Comparison of ENCODE assay signal across 20 cellular contexts in the genomic region with DNA sequence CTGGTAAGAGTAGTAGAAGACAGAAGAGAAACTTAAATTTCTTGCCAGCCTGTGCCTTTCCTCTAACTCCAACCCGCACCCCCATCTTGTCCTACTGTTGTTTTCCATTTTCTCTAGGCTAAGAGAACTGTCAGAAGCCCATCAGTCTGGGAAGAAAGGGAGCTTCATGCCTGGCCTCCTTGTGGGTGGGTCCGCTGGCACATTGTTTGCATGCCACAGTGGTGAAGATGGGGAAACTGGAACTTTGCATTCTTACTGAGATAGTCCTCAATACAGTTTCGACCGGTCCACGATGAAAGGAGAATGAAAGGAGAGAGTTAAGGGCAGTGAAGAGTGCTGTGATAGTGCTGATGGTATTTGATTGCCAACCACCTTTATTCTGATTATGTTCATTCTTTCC.
A peak's percentile ranks its signal among the peaks of the same experiment; 100 is the strongest.
DNase-seq lines count a peak whose midpoint lies in the region; ATAC-seq and TF ChIP-seq lines count a peak whose summit lies in the region.
"Had no signal": no experiment of that assay in that cellular context is flagged by ENCODE, and none has a peak within 500 bp of the region (broad histone marks: within the 10 kb centered on the region; RNA-seq: fewer than 3 reads in every experiment).

No MANE protein-coding gene starts in this region.

- H3K27ac Mint-ChIP-seq in chondrocyte (ENCODE audit: unreplicated experiment), result peak overlapping the region; percentile 78
- no peak overlapping the region for H3K27ac Mint-ChIP-seq in activated CD4-positive, alpha-beta memory T cell treated with anti-CD3 and anti-CD28 coated beads for 36 hours
- no peak overlapping the region for H3K27ac Mint-ChIP-seq in naive thymus-derived CD4-positive, alpha-beta T cell
- H3K27ac Mint-ChIP-seq: activated naive CD4-positive, alpha-beta T cell treated with anti-CD3 and anti-CD28 coated beads for 36 hours; CD4-positive, alpha-beta memory T cell; dendritic cell treated with granulocyte-macrophage colony-stimulating factor and Interleukin-4, amounts not matched to agents 40 ng/mL and 50 ng/mL, for 4 days had no signal

- H3K4me3 Mint-ChIP-seq in chondrocyte (ENCODE audit: unreplicated experiment), result no peak overlapping the region
- H3K4me3 Mint-ChIP-seq in activated CD4-positive, alpha-beta memory T cell treated with anti-CD3 and anti-CD28 coated beads for 36 hours, result no peak overlapping the region
- H3K4me3 Mint-ChIP-seq in naive thymus-derived CD4-positive, alpha-beta T cell, result no peak overlapping the region
- H3K4me3 Mint-ChIP-seq: activated naive CD4-positive, alpha-beta T cell treated with anti-CD3 and anti-CD28 coated beads for 36 hours; CD4-positive, alpha-beta memory T cell; dendritic cell treated with granulocyte-macrophage colony-stimulating factor and Interleukin-4, amounts not matched to agents 40 ng/mL and 50 ng/mL, for 4 days had no signal

- H3K9me3 ChIP-seq in muscle layer of colon (ENCODE audit: low read length), result no peaks in the 10 kb centered on the region
- no peaks in the 10 kb centered on the region for H3K9me3 ChIP-seq in naive thymus-derived CD4-positive, alpha-beta T cell (ENCODE audit: control insufficient read depth in 2 of 3, low read length in 3 of 3)
- H3K9me3 ChIP-seq: body of pancreas, SJCRH30, thyroid gland had no signal

- peaks cover 22% of the 10 kb centered on the region for H3K36me3 ChIP-seq in muscle layer of colon (ENCODE audit: insufficient read depth, low read length)
- H3K36me3 ChIP-seq in naive thymus-derived CD4-positive, alpha-beta T cell (ENCODE audit: control insufficient read depth in 2 of 3, insufficient read depth in 3 of 3, low read length in 3 of 3), result peaks cover 0 to 14% (median 0%) of the 10 kb centered on the region in 3 experiments
- H3K36me3 ChIP-seq: thyroid gland had no signal

- intact Hi-C loops in cardiac septum (cut with DNase I) (no loop called here), Right ventricle myocardium inferior (cut with DNase I) (no loop called here)
- intact Hi-C loops in activated CD4-positive, alpha-beta memory T cell treated with anti-CD3 and anti-CD28 coated beads for 36 hours (cut with micrococcal nuclease), result no loop called here
- intact Hi-C loops in naive thymus-derived CD4-positive, alpha-beta T cell (cut with micrococcal nuclease), result no loop called here

- no peaks in the 10 kb centered on the region for H3K9me3 Mint-ChIP-seq in chondrocyte (ENCODE audit: low read depth)
- no peaks in the 10 kb centered on the region for H3K9me3 Mint-ChIP-seq in activated CD4-positive, alpha-beta memory T cell treated with anti-CD3 and anti-CD28 coated beads for 36 hours
- no peaks in the 10 kb centered on the region for H3K9me3 Mint-ChIP-seq in naive thymus-derived CD4-positive, alpha-beta T cell
- H3K9me3 Mint-ChIP-seq: activated naive CD4-positive, alpha-beta T cell treated with anti-CD3 and anti-CD28 coated beads for 36 hours; CD4-positive, alpha-beta memory T cell; dendritic cell treated with granulocyte-macrophage colony-stimulating factor and Interleukin-4, amounts not matched to agents 40 ng/mL and 50 ng/mL, for 4 days had no signal

- no peak overlapping the region for H3K4me3 ChIP-seq in muscle layer of colon (ENCODE audit: low read depth in 1 of 2, low read length in 2 of 2)
- H3K4me3 ChIP-seq in naive thymus-derived CD4-positive, alpha-beta T cell (ENCODE audit: low read length), result no peak overlapping the region
- H3K4me3 ChIP-seq: body of pancreas, SJCRH30, thyroid gland had no signal

- H3K4me1 Mint-ChIP-seq in chondrocyte (ENCODE audit: low read depth), result peaks cover 65% of the 10 kb centered on the region
- H3K4me1 Mint-ChIP-seq in activated CD4-positive, alpha-beta memory T cell treated with anti-CD3 and anti-CD28 coated beads for 36 hours (ENCODE audit: low read depth), result no peaks in the 10 kb centered on the region
- H3K4me1 Mint-ChIP-seq in naive thymus-derived CD4-positive, alpha-beta T cell, result peaks cover 0 to 7% (median 0%) of the 10 kb centered on the region in 7 donors
- H3K4me1 Mint-ChIP-seq: CD4-positive, alpha-beta memory T cell had no signal

- POLR2A ChIA-PET in activated CD4-positive, alpha-beta memory T cell treated with anti-CD3 and anti-CD28 coated beads for 36 hours (lab: Charles Lee), result no interaction called here
- POLR2A ChIA-PET in naive thymus-derived CD4-positive, alpha-beta T cell (lab: Charles Lee), result no interaction called here

- peaks cover 84% of the 10 kb centered on the region for H3K4me1 ChIP-seq in muscle layer of colon (ENCODE audit: insufficient read depth, low read length)
- no peaks in the 10 kb centered on the region for H3K4me1 ChIP-seq in naive thymus-derived CD4-positive, alpha-beta T cell (ENCODE audit: control insufficient read depth in 2 of 2, insufficient read depth in 2 of 2, low read length in 2 of 2)

- CTCF ChIA-PET in activated CD4-positive, alpha-beta memory T cell treated with anti-CD3 and anti-CD28 coated beads for 36 hours (lab: Charles Lee), result no interaction called here
- CTCF ChIA-PET in naive thymus-derived CD4-positive, alpha-beta T cell (lab: Charles Lee), result no interaction called here

- H3K27me3 Mint-ChIP-seq in chondrocyte (ENCODE audit: low read depth), result no peaks in the 10 kb centered on the region
- H3K27me3 Mint-ChIP-seq in activated CD4-positive, alpha-beta memory T cell treated with anti-CD3 and anti-CD28 coated beads for 36 hours, result no peaks in the 10 kb centered on the region
- H3K27me3 Mint-ChIP-seq in naive thymus-derived CD4-positive, alpha-beta T cell, result no peaks in the 10 kb centered on the region
- H3K27me3 Mint-ChIP-seq: CD4-positive, alpha-beta memory T cell; dendritic cell treated with granulocyte-macrophage colony-stimulating factor and Interleukin-4, amounts not matched to agents 40 ng/mL and 50 ng/mL, for 4 days had no signal

- peak overlapping the region; percentile 71 for H3K27ac ChIP-seq in muscle layer of colon (ENCODE audit: low read depth, low read length)
- H3K27ac ChIP-seq in naive thymus-derived CD4-positive, alpha-beta T cell (ENCODE audit: low read depth, low read length), result no peak overlapping the region
- H3K27ac ChIP-seq: body of pancreas, SJCRH30 had no signal

- DNase-seq in cardiac septum (ENCODE audit: low spot score) (peak; percentile 6), Right ventricle myocardium inferior (ENCODE audit: missing footprints) (no peak), chondrocyte (ENCODE audit: low spot score) (no peak), HPDE6-E6E7 (ENCODE audit: extremely low spot score) (no peak)
- DNase-seq in activated CD4-positive, alpha-beta memory T cell treated with anti-CD3 and anti-CD28 coated beads for 36 hours, result no peak
- no peak for DNase-seq in naive thymus-derived CD4-positive, alpha-beta T cell
- no peak for DNase-seq in stimulated activated CD4-positive, alpha-beta T cell treated with anti-CD3 and anti-CD28 coated beads, Interleukin-1b, Interleukin-23, amount 100 ng/mL, for 48 hours
- DNase-seq: activated CD8-positive, alpha-beta memory T cell treated with anti-CD3 and anti-CD28 coated beads, Interleukin-2, amount 50 U/mL, for 4 hours; activated naive CD4-positive, alpha-beta T cell treated with anti-CD3 and anti-CD28 coated beads for 36 hours; body of pancreas; CD4-positive, alpha-beta memory T cell; DND-41; erythroblast; NCI-H146; NCI-H446 treated with DMSO at 0.1 percent for 48 hours; SJCRH30; T-helper 9 cell; thyroid gland had no signal

- H3K36me3 Mint-ChIP-seq in chondrocyte (ENCODE audit: low read depth), result peaks cover 1% of the 10 kb centered on the region
- peaks cover 2% of the 10 kb centered on the region for H3K36me3 Mint-ChIP-seq in activated CD4-positive, alpha-beta memory T cell treated with anti-CD3 and anti-CD28 coated beads for 36 hours
- H3K36me3 Mint-ChIP-seq in naive thymus-derived CD4-positive, alpha-beta T cell, result peaks cover 0 to 29% (median 6%) of the 10 kb centered on the region in 5 donors

- H3K27me3 ChIP-seq in muscle layer of colon (ENCODE audit: control insufficient read depth in 1 of 2, insufficient read depth in 2 of 2, low read length in 2 of 2), result no peaks in the 10 kb centered on the region
- H3K27me3 ChIP-seq in naive thymus-derived CD4-positive, alpha-beta T cell (ENCODE audit: control insufficient read depth in 2 of 2, insufficient read depth in 2 of 2, low read length in 2 of 2), result no peaks in the 10 kb centered on the region
- H3K27me3 ChIP-seq: body of pancreas, SJCRH30, thyroid gland had no signal

- TF ChIP-seq CTCF in chondrocyte (IDR thresholded peaks at IDR 0.05), result no peak

- no peak overlapping the region for H3K9ac ChIP-seq in muscle layer of colon (ENCODE audit: low read length)

- no peak for ATAC-seq in Right ventricle myocardium inferior
- no peak for ATAC-seq in naive thymus-derived CD4-positive, alpha-beta T cell
- ATAC-seq: body of pancreas had no signal
